ENCODE assay signal across 1 cellular context in the genomic region with DNA sequence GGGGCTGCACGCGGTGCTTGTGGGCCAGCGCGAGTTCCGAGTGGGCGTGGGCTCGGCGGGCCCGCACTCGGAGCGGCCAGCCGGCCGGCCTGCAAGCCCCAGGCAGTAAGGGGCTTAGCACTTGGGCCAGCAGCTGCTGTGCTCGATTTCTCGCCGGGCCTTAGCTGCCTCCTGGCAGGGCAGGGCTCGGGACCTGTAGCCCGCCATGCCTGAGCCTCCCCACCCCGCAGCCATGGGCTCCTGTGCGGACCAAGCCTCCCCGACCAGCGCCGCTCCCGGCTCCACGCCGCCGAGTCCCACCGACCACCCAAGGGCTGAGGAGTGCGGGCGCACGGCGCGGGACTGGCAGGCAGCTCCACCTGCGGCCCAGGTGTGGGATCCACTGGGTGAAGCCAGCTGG. TPM values are rescaled to one million over a fixed set of nuclear protein-coding genes. Genes with fewer than 3 reads are reported as not detected.
"Had no signal": no experiment of that assay in that cellular context is flagged by ENCODE, and none has a peak within 500 bp of the region (broad histone marks: within the 10 kb centered on the region; RNA-seq: fewer than 3 reads in every experiment).

No MANE protein-coding gene starts in this region.

RNA-seq across cellular contexts. Expression of a gene that starts 44.9 kb away (rescaled TPM):
- total RNA-seq: ascending aorta had no signal
